25 cellular contexts compared by ENCODE assay signal in genomic region chr1:12524266-12524665, GRCh38.
DNase-seq lines count a peak whose midpoint lies in the region; ATAC-seq and TF ChIP-seq lines count a peak whose summit lies in the region.
"Had no signal": no experiment of that assay in that cellular context is flagged by ENCODE, and none has a peak within 500 bp of the region (broad histone marks: within the 10 kb centered on the region; RNA-seq: fewer than 3 reads in every experiment).

No MANE protein-coding gene starts in this region.

- no peaks in the 10 kb centered on the region for H3K9me3 ChIP-seq in naive thymus-derived CD4-positive, alpha-beta T cell (ENCODE audit: control insufficient read depth in 2 of 3, low read length in 3 of 3)
- H3K9me3 ChIP-seq in subcutaneous abdominal adipose tissue (ENCODE audit: control insufficient read depth in 5 of 5, low read length in 5 of 5) = no peaks in the 10 kb centered on the region
- H3K9me3 ChIP-seq: BE2C, MG63 had no signal

- ATAC-seq in activated T-cell treated with anti-CD3 and anti-CD28 coated beads, Interleukin-2, amount 50 U/mL, for 4 hours = no peak
- ATAC-seq in naive thymus-derived CD4-positive, alpha-beta T cell = no peak
- ATAC-seq in GM18511 (IDR thresholded peaks at IDR 0.05; ENCODE audit: unreplicated experiment) = no peak
- ATAC-seq: GM12878 had no signal

- intact Hi-C loops in naive thymus-derived CD4-positive, alpha-beta T cell (cut with micrococcal nuclease) = no loop called here

- no peak overlapping the region for H3K4me3 Mint-ChIP-seq in activated T-cell treated with anti-CD3 and anti-CD28 coated beads, Interleukin-2, amount 50 U/mL, for 24 hours
- H3K4me3 Mint-ChIP-seq in activated T-cell treated with anti-CD3 and anti-CD28 coated beads, Interleukin-2, amount 50 U/mL, for 4 hours = no peak overlapping the region
- no peak overlapping the region for H3K4me3 Mint-ChIP-seq in chondrocyte (ENCODE audit: unreplicated experiment)
- no peak overlapping the region for H3K4me3 Mint-ChIP-seq in naive thymus-derived CD4-positive, alpha-beta T cell
- H3K4me3 Mint-ChIP-seq: CD14-positive monocyte; CD8-positive, alpha-beta memory T cell had no signal

- peaks cover 0 to 2% of the 10 kb centered on the region in 2 donors for H3K4me1 ChIP-seq in naive thymus-derived CD4-positive, alpha-beta T cell (ENCODE audit: control insufficient read depth in 2 of 2, insufficient read depth in 2 of 2, low read length in 2 of 2)
- peaks cover 8 to 51% (median 21%) of the 10 kb centered on the region in 5 donors for H3K4me1 ChIP-seq in subcutaneous abdominal adipose tissue (ENCODE audit: control insufficient read depth in 5 of 5, insufficient read depth in 5 of 5, low read length in 5 of 5)
- H3K4me1 ChIP-seq: BE2C had no signal

- H3K27me3 ChIP-seq in naive thymus-derived CD4-positive, alpha-beta T cell (ENCODE audit: control insufficient read depth in 2 of 2, insufficient read depth in 2 of 2, low read length in 2 of 2) = no peaks in the 10 kb centered on the region
- H3K27me3 ChIP-seq in subcutaneous abdominal adipose tissue (ENCODE audit: control insufficient read depth in 5 of 5, insufficient read depth in 4 of 5, low read length in 5 of 5) = no peaks in the 10 kb centered on the region
- H3K27me3 ChIP-seq: BE2C, MG63 had no signal

- no peak overlapping the region for H3K27ac Mint-ChIP-seq in activated T-cell treated with anti-CD3 and anti-CD28 coated beads, Interleukin-2, amount 50 U/mL, for 24 hours
- no peak overlapping the region for H3K27ac Mint-ChIP-seq in chondrocyte (ENCODE audit: unreplicated experiment)
- H3K27ac Mint-ChIP-seq in naive thymus-derived CD4-positive, alpha-beta T cell = peak overlapping the region in 8 of 9 donors; percentile 0 to 38 (median 8)
- H3K27ac Mint-ChIP-seq: CD8-positive, alpha-beta memory T cell had no signal

- H3K4me1 Mint-ChIP-seq in activated T-cell treated with anti-CD3 and anti-CD28 coated beads, Interleukin-2, amount 50 U/mL, for 24 hours (ENCODE audit: low read depth) = peaks cover 20% of the 10 kb centered on the region
- H3K4me1 Mint-ChIP-seq in activated T-cell treated with anti-CD3 and anti-CD28 coated beads, Interleukin-2, amount 50 U/mL, for 4 hours (ENCODE audit: low read depth) = peaks cover 8% of the 10 kb centered on the region
- peaks cover 10% of the 10 kb centered on the region for H3K4me1 Mint-ChIP-seq in chondrocyte (ENCODE audit: low read depth)
- H3K4me1 Mint-ChIP-seq in naive thymus-derived CD4-positive, alpha-beta T cell = peaks cover 7 to 24% (median 9%) of the 10 kb centered on the region in 7 donors

- H3K9me3 Mint-ChIP-seq in activated T-cell treated with anti-CD3 and anti-CD28 coated beads, Interleukin-2, amount 50 U/mL, for 24 hours = peaks cover 2% of the 10 kb centered on the region
- H3K9me3 Mint-ChIP-seq in activated T-cell treated with anti-CD3 and anti-CD28 coated beads, Interleukin-2, amount 50 U/mL, for 4 hours = peaks cover 4% of the 10 kb centered on the region
- H3K9me3 Mint-ChIP-seq in chondrocyte (ENCODE audit: low read depth) = no peaks in the 10 kb centered on the region
- peaks cover 0 to 3% (median 0%) of the 10 kb centered on the region in 11 donors for H3K9me3 Mint-ChIP-seq in naive thymus-derived CD4-positive, alpha-beta T cell
- H3K9me3 Mint-ChIP-seq: CD14-positive monocyte; CD8-positive, alpha-beta memory T cell had no signal

- no peaks in the 10 kb centered on the region for H3K36me3 ChIP-seq in naive thymus-derived CD4-positive, alpha-beta T cell (ENCODE audit: control insufficient read depth in 2 of 3, insufficient read depth in 3 of 3, low read length in 3 of 3)
- no peaks in the 10 kb centered on the region for H3K36me3 ChIP-seq in subcutaneous abdominal adipose tissue (ENCODE audit: control insufficient read depth in 5 of 5, insufficient read depth in 5 of 5, low read length in 5 of 5)
- H3K36me3 ChIP-seq: BE2C, MG63 had no signal

- H3K27ac ChIP-seq in naive thymus-derived CD4-positive, alpha-beta T cell (ENCODE audit: low read depth, low read length) = no peak overlapping the region
- peak overlapping the region; percentile 97 for H3K27ac ChIP-seq in subcutaneous abdominal adipose tissue (ENCODE audit: low read depth, low read length)
- H3K27ac ChIP-seq: 22Rv1 had no signal

- DNase-seq in activated T-cell treated with anti-CD3 and anti-CD28 coated beads, Interleukin-2, amount 50 U/mL, for 24 hours = peak; percentile 14
- DNase-seq in activated T-cell treated with anti-CD3 and anti-CD28 coated beads, Interleukin-2, amount 50 U/mL, for 4 hours = no peak
- DNase-seq in chondrocyte (ENCODE audit: low spot score) (peak; percentile 7), medulla oblongata (ENCODE audit: extremely low spot score) (no peak), epidermal melanocyte (ENCODE audit: insufficient read length, low spot score) (no peak)
- no peak for DNase-seq in naive thymus-derived CD4-positive, alpha-beta T cell
- DNase-seq: ACHN; BE2C; CD8-positive, alpha-beta memory T cell; DMS 273 treated with DMSO at 0.1 percent for 48 hours; DMS79; EL; GDM1; KG1; MG63; NCI-H2029 treated with DMSO at 0.1 percent for 48 hours; NCI-H2227 treated with DMSO at 0.1 percent for 48 hours; NCI-H510A; NCI-H69; SHP77 treated with DMSO at 0.1 percent for 48 hours had no signal

- H3K9ac ChIP-seq in subcutaneous abdominal adipose tissue (ENCODE audit: low read length in 5 of 5) = no peak overlapping the region

- no peak overlapping the region for H3K4me3 ChIP-seq in naive thymus-derived CD4-positive, alpha-beta T cell (ENCODE audit: low read length)
- no peak overlapping the region for H3K4me3 ChIP-seq in subcutaneous abdominal adipose tissue (ENCODE audit: low read depth in 1 of 5, low read length in 5 of 5)
- H3K4me3 ChIP-seq: GM12878, MG63 had no signal

- H3K27me3 Mint-ChIP-seq in activated T-cell treated with anti-CD3 and anti-CD28 coated beads, Interleukin-2, amount 50 U/mL, for 24 hours = no peaks in the 10 kb centered on the region
- no peaks in the 10 kb centered on the region for H3K27me3 Mint-ChIP-seq in activated T-cell treated with anti-CD3 and anti-CD28 coated beads, Interleukin-2, amount 50 U/mL, for 4 hours (ENCODE audit: low read depth)
- H3K27me3 Mint-ChIP-seq in chondrocyte (ENCODE audit: low read depth) = peaks cover 3% of the 10 kb centered on the region
- H3K27me3 Mint-ChIP-seq in naive thymus-derived CD4-positive, alpha-beta T cell = no peaks in the 10 kb centered on the region

- CTCF ChIA-PET in naive thymus-derived CD4-positive, alpha-beta T cell (lab: Charles Lee) = interaction anchor here (0.6 kb wide), 2 partner anchors 14 to 31 kb away, joined by 3 to 4 read pairs; no protein-coding TSS in a partner anchor

- no peak for TF ChIP-seq CTCF in chondrocyte (IDR thresholded peaks at IDR 0.05)

- POLR2A ChIA-PET in naive thymus-derived CD4-positive, alpha-beta T cell (lab: Charles Lee) = no interaction called here

- H3K36me3 Mint-ChIP-seq in activated T-cell treated with anti-CD3 and anti-CD28 coated beads, Interleukin-2, amount 50 U/mL, for 24 hours (ENCODE audit: low read depth) = no peaks in the 10 kb centered on the region
- no peaks in the 10 kb centered on the region for H3K36me3 Mint-ChIP-seq in activated T-cell treated with anti-CD3 and anti-CD28 coated beads, Interleukin-2, amount 50 U/mL, for 4 hours (ENCODE audit: insufficient read depth)
- H3K36me3 Mint-ChIP-seq in chondrocyte (ENCODE audit: low read depth) = no peaks in the 10 kb centered on the region
- peaks cover 0 to 13% (median 9%) of the 10 kb centered on the region in 5 donors for H3K36me3 Mint-ChIP-seq in naive thymus-derived CD4-positive, alpha-beta T cell
- H3K36me3 Mint-ChIP-seq: CD14-positive monocyte had no signal

Comparison
In these comparisons a context has a peak if more than half of its experiments do, and no peak if none do; other contexts are left out.
1. DNase-seq: peak in activated T-cell treated with anti-CD3 and anti-CD28 coated beads, Interleukin-2, amount 50 U/mL, for 24 hours (single experiment) and chondrocyte (single experiment); none in activated T-cell treated with anti-CD3 and anti-CD28 coated beads, Interleukin-2, amount 50 U/mL, for 4 hours (single experiment), naive thymus-derived CD4-positive, alpha-beta T cell (0 of 9), medulla oblongata (single experiment) and epidermal melanocyte (single experiment).
2. H3K27ac Mint-ChIP-seq: peak in naive thymus-derived CD4-positive, alpha-beta T cell (8 of 9); none in activated T-cell treated with anti-CD3 and anti-CD28 coated beads, Interleukin-2, amount 50 U/mL, for 24 hours (single experiment) and chondrocyte (single experiment).